ENCODE assay signal across 8 cellular contexts in the genomic region with DNA sequence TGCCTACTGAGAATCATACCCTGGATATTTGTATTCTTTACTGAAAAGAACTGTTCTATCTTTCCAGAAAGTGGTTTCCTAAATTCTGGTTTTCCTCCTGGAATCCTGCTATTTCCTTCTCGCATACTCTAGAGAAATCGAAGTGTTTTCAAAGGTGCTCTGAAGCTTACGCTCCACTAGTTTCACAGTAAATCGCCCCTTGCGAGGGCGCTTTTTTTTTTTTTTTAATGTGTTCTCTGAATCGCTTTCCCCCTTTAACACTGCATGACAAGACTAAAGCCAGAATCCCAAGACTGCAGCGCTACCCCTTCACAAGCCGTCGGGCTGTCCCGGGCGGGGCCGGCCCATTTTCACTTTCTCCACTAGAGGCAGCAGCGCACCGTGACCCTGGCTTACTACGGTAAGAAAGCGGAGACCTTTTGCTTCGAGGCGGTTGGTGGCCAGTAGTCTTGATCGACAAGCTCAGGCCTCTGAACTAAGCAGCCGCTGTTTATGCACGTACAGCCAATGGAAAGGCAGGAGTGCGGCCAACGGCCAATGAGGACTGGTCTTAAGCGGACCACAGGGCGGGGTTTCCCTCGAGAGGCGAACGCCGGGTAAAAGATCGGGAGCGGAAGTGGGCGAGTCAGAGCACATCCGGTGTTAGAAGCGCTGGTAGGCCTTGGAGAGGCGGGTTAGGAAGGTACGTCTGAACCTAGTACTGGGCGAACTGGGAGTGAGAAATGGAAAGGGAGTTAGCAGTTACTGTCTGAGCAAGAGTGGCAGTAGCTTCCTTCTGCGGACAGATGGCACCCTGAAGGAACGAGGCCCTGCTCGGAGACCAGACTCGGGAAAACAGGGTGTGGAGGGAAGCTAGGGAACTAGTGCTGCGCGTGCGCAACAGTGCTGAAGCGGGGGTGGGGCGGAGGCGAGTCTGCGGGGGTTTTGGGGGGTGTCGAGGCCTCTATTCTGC.
DNase-seq lines count a peak whose midpoint lies in the region; ATAC-seq and TF ChIP-seq lines count a peak whose summit lies in the region.

A gene with protein sequence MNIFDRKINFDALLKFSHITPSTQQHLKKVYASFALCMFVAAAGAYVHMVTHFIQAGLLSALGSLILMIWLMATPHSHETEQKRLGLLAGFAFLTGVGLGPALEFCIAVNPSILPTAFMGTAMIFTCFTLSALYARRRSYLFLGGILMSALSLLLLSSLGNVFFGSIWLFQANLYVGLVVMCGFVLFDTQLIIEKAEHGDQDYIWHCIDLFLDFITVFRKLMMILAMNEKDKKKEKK (plus strand): TSS at position 628 of the 952 bp plus-strand sequence. CDS start 10,937 bp downstream, outside the sequence.

- DNase-seq in AG09319 (ENCODE audit: extremely low read depth, low read depth) (peak; percentile 100), NCI-H446 (lab: John Stamatoyannopoulos, UW) (peak; percentile 99), cerebellar nuclear complex (lab: John Stamatoyannopoulos, UW) (peak; percentile 98 to 100), islet precursor cell (peak; percentile 100)
- peak; percentile 89 to 96 for DNase-seq in stimulated activated CD4-positive, alpha-beta T cell treated with anti-CD3 and anti-CD28 coated beads, Interleukin-15, amount 100 ng/mL, for 1 hour (ENCODE audit: low read depth in 1 of 2, low spot score in 1 of 2)

- peak; percentile 98 for TF ChIP-seq CTCF in AG09319 (IDR thresholded peaks at IDR 0.05; ENCODE audit: low read depth, low read length)

- ATAC-seq in GM19023 (IDR thresholded peaks at IDR 0.05; ENCODE audit: unreplicated experiment) (peak; percentile 90), HG03342 (IDR thresholded peaks at IDR 0.05; ENCODE audit: unreplicated experiment) (peak; percentile 94)
- peak; percentile 92 to 95 for ATAC-seq in activated CD4-positive, CD25-positive, alpha-beta regulatory T cell treated with anti-CD3 and anti-CD28 coated beads, Interleukin-2, amount 50 U/mL, for 24 hours

Comparison
In these comparisons a context has a peak if more than half of its experiments do, and no peak if none do; other contexts are left out.
1. Peak in every context shown above with its lines: DNase-seq and ATAC-seq.